25 cellular contexts compared by ENCODE assay signal in the genomic region with DNA sequence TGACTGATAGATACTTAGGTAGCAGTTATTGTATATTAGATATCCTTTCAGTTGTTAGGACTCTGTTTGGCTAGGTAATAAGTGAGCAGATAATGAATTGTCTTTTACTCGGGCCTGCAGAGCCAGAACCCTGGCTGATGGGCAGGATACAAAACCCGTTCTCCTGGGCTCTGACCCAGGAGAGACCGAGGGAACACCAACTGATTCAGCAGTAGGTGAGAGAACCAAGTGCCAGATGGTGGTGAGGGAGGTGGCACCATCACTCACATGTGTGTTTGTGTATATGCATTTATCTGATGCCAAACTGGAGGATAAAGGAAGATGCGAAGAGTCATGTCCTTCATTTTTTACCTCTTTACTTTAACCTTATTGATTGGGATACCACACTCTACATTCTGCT.
"Had no signal": no experiment of that assay in that cellular context is flagged by ENCODE, and none has a peak within 500 bp of the region (broad histone marks: within the 10 kb centered on the region; RNA-seq: fewer than 3 reads in every experiment).

No MANE protein-coding gene starts in this region.

- H3K9me3 ChIP-seq: SJCRH30 had no signal

- H3K4me3 ChIP-seq: SJCRH30, SK-N-MC had no signal

- H3K4me1 ChIP-seq: SJCRH30 had no signal

- H3K36me3 ChIP-seq: brain microvascular endothelial cell had no signal

- H3K27me3 ChIP-seq: brain microvascular endothelial cell, SJCRH30 had no signal

- H3K9me3 Mint-ChIP-seq: activated B cell treated with CpG ODN at 0.5 μM for 24 hours; activated CD4-positive, alpha-beta memory T cell treated with anti-CD3 and anti-CD28 coated beads for 36 hours; activated naive CD8-positive, alpha-beta T cell treated with anti-CD3 and anti-CD28 coated beads for 36 hours had no signal

- H3K27me3 Mint-ChIP-seq: activated B cell treated with CpG ODN at 0.5 μM for 24 hours; activated CD4-positive, alpha-beta memory T cell treated with anti-CD3 and anti-CD28 coated beads for 36 hours; activated naive CD8-positive, alpha-beta T cell treated with anti-CD3 and anti-CD28 coated beads for 36 hours had no signal

- DNase-seq: activated B cell treated with CpG ODN at 0.5 μM for 24 hours; activated CD4-positive, alpha-beta memory T cell treated with anti-CD3 and anti-CD28 coated beads for 36 hours; activated CD4-positive, alpha-beta T cell treated with anti-CD3 and anti-CD28 coated beads for 48 hours; activated CD4-positive, CD25-positive, alpha-beta regulatory T cell treated with anti-CD3 and anti-CD28 coated beads, Interleukin-2, amount 50 U/mL, for 72 hours; activated CD8-positive, alpha-beta memory T cell treated with anti-CD3 and anti-CD28 coated beads, Interleukin-2, amount 50 U/mL, for 4 hours; activated effector memory CD4-positive, alpha-beta T cell treated with anti-CD3 and anti-CD28 coated beads, Interleukin-2, amount 50 U/mL, for 16 hours; activated naive CD4-positive, alpha-beta T cell; activated naive CD4-positive, alpha-beta T cell treated with anti-CD3 and anti-CD28 coated beads, Interleukin-2, amount 50 U/mL, for 16 hours; activated naive CD8-positive, alpha-beta T cell treated with anti-CD3 and anti-CD28 coated beads for 36 hours; activated T-cell treated with anti-CD3 and anti-CD28 coated beads, Interleukin-2, amount 50 U/mL, for 48 hours; amniotic stem cell; aorta; brain microvascular endothelial cell; central memory CD4-positive, alpha-beta T cell; cortex of kidney; Karpas-422; NCI-H1092; NCI-H1436 treated with DMSO at 0.1 percent for 48 hours; NCI-H1694 treated with DMSO at 0.1 percent for 48 hours; NCI-H524 treated with DMSO at 0.1 percent for 48 hours; SHP77; SJCRH30 had no signal

- H3K4me3 Mint-ChIP-seq: activated B cell treated with CpG ODN at 0.5 μM for 24 hours; activated CD4-positive, alpha-beta memory T cell treated with anti-CD3 and anti-CD28 coated beads for 36 hours; activated naive CD8-positive, alpha-beta T cell treated with anti-CD3 and anti-CD28 coated beads for 36 hours had no signal

- ATAC-seq: Panc1 had no signal

- H3K27ac Mint-ChIP-seq: activated B cell treated with CpG ODN at 0.5 μM for 24 hours; activated CD4-positive, alpha-beta memory T cell treated with anti-CD3 and anti-CD28 coated beads for 36 hours; activated naive CD8-positive, alpha-beta T cell treated with anti-CD3 and anti-CD28 coated beads for 36 hours had no signal

- H3K27ac ChIP-seq: brain microvascular endothelial cell, SJCRH30, SK-N-MC, VCaP had no signal
